1 cellular context compared by ENCODE assay signal in the genomic region with DNA sequence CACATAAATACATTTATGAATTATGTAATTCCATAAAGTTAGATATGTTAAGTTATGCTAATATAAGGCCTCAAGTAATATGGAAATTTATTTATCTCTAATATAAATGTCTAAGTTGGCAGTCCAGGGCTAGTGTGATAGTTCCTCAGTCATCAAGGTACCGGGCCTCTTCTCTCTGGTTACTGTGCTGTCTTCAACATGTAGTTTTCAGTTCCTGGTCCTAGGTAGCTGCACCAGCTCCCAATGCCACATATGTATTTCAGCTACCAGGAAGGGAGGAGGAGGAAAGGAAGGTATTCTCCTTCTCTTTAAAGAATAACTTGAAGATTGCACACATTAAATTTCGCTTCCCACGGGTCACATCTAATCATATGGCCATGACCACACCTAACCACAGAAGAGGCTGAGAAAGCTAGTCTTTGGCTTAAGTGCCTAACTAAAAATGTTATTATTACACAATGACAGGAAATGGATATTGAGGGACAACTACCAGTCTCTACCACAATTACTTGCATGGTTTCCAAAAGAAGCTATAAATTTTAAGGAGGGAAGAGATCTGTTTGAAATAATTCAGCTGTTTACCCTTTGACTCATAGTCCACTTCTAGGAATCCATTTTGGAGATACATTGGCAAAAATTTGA.
TF ChIP-seq lines count a peak whose summit lies in the region.

No MANE protein-coding gene starts in this region.

TF ChIP-seq in HepG2, 621 proteins besides CTCF, POLR2A, EP300 and RAD21 (continued from another document):
- TF ChIP-seq, protein P1, sequence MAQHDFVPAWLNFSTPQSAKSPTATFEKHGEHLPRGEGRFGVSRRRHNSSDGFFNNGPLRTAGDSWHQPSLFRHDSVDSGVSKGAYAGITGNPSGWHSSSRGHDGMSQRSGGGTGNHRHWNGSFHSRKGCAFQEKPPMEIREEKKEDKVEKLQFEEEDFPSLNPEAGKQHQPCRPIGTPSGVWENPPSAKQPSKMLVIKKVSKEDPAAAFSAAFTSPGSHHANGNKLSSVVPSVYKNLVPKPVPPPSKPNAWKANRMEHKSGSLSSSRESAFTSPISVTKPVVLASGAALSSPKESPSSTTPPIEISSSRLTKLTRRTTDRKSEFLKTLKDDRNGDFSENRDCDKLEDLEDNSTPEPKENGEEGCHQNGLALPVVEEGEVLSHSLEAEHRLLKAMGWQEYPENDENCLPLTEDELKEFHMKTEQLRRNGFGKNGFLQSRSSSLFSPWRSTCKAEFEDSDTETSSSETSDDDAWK (CRISPR knock-in tag; IDR thresholded peaks at IDR 0.05), result no peak
- TF ChIP-seq JARID2 (CRISPR knock-in tag; IDR thresholded peaks at IDR 0.05; ENCODE audit: insufficient replicate concordance) (no peak), DMAP1 (CRISPR knock-in tag; IDR thresholded peaks at IDR 0.05) (no peak), JUNB (CRISPR knock-in tag; IDR thresholded peaks at IDR 0.05; ENCODE audit: borderline replicate concordance) (no peak), KLF16 (CRISPR knock-in tag; IDR thresholded peaks at IDR 0.05) (no peak), PLRG1 (conservative IDR thresholded peaks at IDR 0.05) (no peak), KLF11 (CRISPR knock-in tag; IDR thresholded peaks at IDR 0.05) (no peak), ZNF101 (CRISPR knock-in tag; IDR thresholded peaks at IDR 0.05; ENCODE audit: borderline replicate concordance, low read depth) (no peak)
